Comparison of ENCODE assay signal across 1 cellular context in genomic region chr6:44257753-44258324, GRCh38.
TF ChIP-seq lines count a peak whose summit lies in the region.

No MANE protein-coding gene starts in this region.

TF ChIP-seq in K562, 482 proteins besides CTCF, POLR2A, EP300 and RAD21 (continued from another document and continues in another):
- no peak for TF ChIP-seq PBX2 (CRISPR knock-in tag; IDR thresholded peaks at IDR 0.05; ENCODE audit: low read depth)
- TF ChIP-seq PBX2 (tag; conservative IDR thresholded peaks at IDR 0.05; ENCODE audit: low read depth) = no peak
- 0 out of 2 replicates have a peak, but pooled peaks have one; percentile 66 for TF ChIP-seq ELF4 (CRISPR knock-in tag; IDR thresholded peaks at IDR 0.05)
- TF ChIP-seq PRMT5 (CRISPR knock-in tag; IDR thresholded peaks at IDR 0.05) = no peak
- TF ChIP-seq E2F6 (IDR thresholded peaks at IDR 0.05; ENCODE audit: borderline replicate concordance in 1 of 2, extremely low read depth in 1 of 2, insufficient read depth in 1 of 2, insufficient read length in 1 of 2, low read depth in 1 of 2, low read length in 1 of 2, poor library complexity in 1 of 2, severe bottlenecking in 1 of 2) = no peak
- no peak for TF ChIP-seq ZBTB8A (IDR thresholded peaks at IDR 0.05; ENCODE audit: partially characterized antibody)
- 0 out of 4 replicates have a peak, but pooled peaks of 1 of the 2 experiments have one; percentile 24 for TF ChIP-seq ARNT (IDR thresholded peaks at IDR 0.05)
- no peak for TF ChIP-seq NR2C2 (CRISPR knock-in tag; IDR thresholded peaks at IDR 0.05)
- TF ChIP-seq NR2C2 (tag; IDR thresholded peaks at IDR 0.05) = peak; percentile 87
- TF ChIP-seq ZNF263 (CRISPR knock-in tag; IDR thresholded peaks at IDR 0.05; ENCODE audit: borderline replicate concordance) = no peak
- TF ChIP-seq EHMT2 (IDR thresholded peaks at IDR 0.05) = no peak
- no peak for TF ChIP-seq GTF2F1 (IDR thresholded peaks at IDR 0.05; ENCODE audit: low read depth, low read length)
- no peak for TF ChIP-seq ZBTB9 (CRISPR knock-in tag; IDR thresholded peaks at IDR 0.05)
- TF ChIP-seq THRB (CRISPR knock-in tag; conservative IDR thresholded peaks at IDR 0.05) = peak; percentile 93
- no peak for TF ChIP-seq SMARCA4 (IDR thresholded peaks at IDR 0.05)
- TF ChIP-seq PHB (CRISPR knock-in tag; IDR thresholded peaks at IDR 0.05) = no peak
- TF ChIP-seq TBP (optimal IDR thresholded peaks at IDR 0.05; ENCODE audit: low read depth, low read length) = no peak
- TF ChIP-seq CTCFL (IDR thresholded peaks at IDR 0.05; ENCODE audit: borderline replicate concordance, insufficient read depth, low read depth, low read length, poor library complexity, severe bottlenecking) = no peak
- no peak for TF ChIP-seq RFX7 (CRISPR knock-in tag; IDR thresholded peaks at IDR 0.05)
- TF ChIP-seq CEBPB (tag; IDR thresholded peaks at IDR 0.05) = no peak
- TF ChIP-seq ZSCAN32 (CRISPR knock-in tag; IDR thresholded peaks at IDR 0.05) = no peak
- TF ChIP-seq SOX6 (IDR thresholded peaks at IDR 0.05) = no peak
- no peak for TF ChIP-seq MTA2 (IDR thresholded peaks at IDR 0.05; ENCODE audit: low read depth)
- peak in 1 of 2 experiments; percentile 48; a peak in 2 of 4 replicates for TF ChIP-seq TRIM24 (IDR thresholded peaks at IDR 0.05)
- TF ChIP-seq ELK3 (CRISPR knock-in tag; IDR thresholded peaks at IDR 0.05) = no peak
- no peak; the same call in 1 of the 2 replicates for TF ChIP-seq CTBP1 (IDR thresholded peaks at IDR 0.05; ENCODE audit: borderline replicate concordance)
- no peak for TF ChIP-seq GMEB1 (CRISPR knock-in tag; IDR thresholded peaks at IDR 0.05)
- TF ChIP-seq CBX3 (IDR thresholded peaks at IDR 0.05; ENCODE audit: borderline replicate concordance in 1 of 2, low read length in 2 of 2) = no peak
- no peak; the same call in 1 of the 2 replicates for TF ChIP-seq MBD2 (IDR thresholded peaks at IDR 0.05; ENCODE audit: borderline replicate concordance, low read depth)
- no peak for TF ChIP-seq HDAC6 (IDR thresholded peaks at IDR 0.05; ENCODE audit: low read depth, low read length)
- peak; percentile 60 for TF ChIP-seq HDAC2 (IDR thresholded peaks at IDR 0.05)
- TF ChIP-seq CGGBP1 (CRISPR knock-in tag; IDR thresholded peaks at IDR 0.05) = 0 out of 2 replicates have a peak, but pooled peaks have one; percentile 42
- no peak for TF ChIP-seq ZNF431 (CRISPR knock-in tag; IDR thresholded peaks at IDR 0.05)
- TF ChIP-seq NR2C1 (IDR thresholded peaks at IDR 0.05) = peak; percentile 51; the same call in 1 of the 2 replicates
- peak; percentile 80 for TF ChIP-seq NR2C1 (tag; IDR thresholded peaks at IDR 0.05)
- no peak for TF ChIP-seq RB1 (IDR thresholded peaks at IDR 0.05; ENCODE audit: low read depth)
- peak; percentile 73 for TF ChIP-seq POLR2B (IDR thresholded peaks at IDR 0.05; ENCODE audit: low read depth, partially characterized antibody)
- no peak for TF ChIP-seq SNIP1 (IDR thresholded peaks at IDR 0.05; ENCODE audit: low read depth)
- 0 out of 2 replicates have a peak, but pooled peaks have one; percentile 26 for TF ChIP-seq SPI1 (IDR thresholded peaks at IDR 0.05; ENCODE audit: borderline replicate concordance, low read depth, low read length)
- no peak for TF ChIP-seq HIVEP1 (CRISPR knock-in tag; IDR thresholded peaks at IDR 0.05)
- TF ChIP-seq ZBTB17 (CRISPR knock-in tag; IDR thresholded peaks at IDR 0.05) = no peak
- no peak for TF ChIP-seq SMAD3 (CRISPR knock-in tag; conservative IDR thresholded peaks at IDR 0.05)
- TF ChIP-seq ZNF324 (CRISPR knock-in tag; IDR thresholded peaks at IDR 0.05) = no peak
- TF ChIP-seq ZFPM2 (CRISPR knock-in tag; IDR thresholded peaks at IDR 0.05) = no peak
- no peak for TF ChIP-seq NFE2 (IDR thresholded peaks at IDR 0.05; ENCODE audit: low read depth)
- TF ChIP-seq KLF16 (IDR thresholded peaks at IDR 0.05) = no peak
- TF ChIP-seq ATF3 (IDR thresholded peaks at IDR 0.05) = peak; percentile 54; the same call in 1 of the 2 replicates
- 0 out of 2 replicates have a peak, but pooled peaks have one; percentile 43 for TF ChIP-seq ATF3 (CRISPR knock-in tag; conservative IDR thresholded peaks at IDR 0.05)
- no peak for TF ChIP-seq GABPB1 (CRISPR knock-in tag; IDR thresholded peaks at IDR 0.05)
- TF ChIP-seq CBX1 (IDR thresholded peaks at IDR 0.05; ENCODE audit: low read depth) = no peak
- TF ChIP-seq U2AF2 (optimal IDR thresholded peaks at IDR 0.05; ENCODE audit: low read depth, low read length) = no peak
- TF ChIP-seq MECOM (CRISPR knock-in tag; IDR thresholded peaks at IDR 0.05) = no peak
- no peak for TF ChIP-seq HINFP (tag; conservative IDR thresholded peaks at IDR 0.05; ENCODE audit: low read depth)
- TF ChIP-seq ZNF274 (IDR thresholded peaks at IDR 0.05; ENCODE audit: borderline replicate concordance, low read depth, low read length) = no peak
- TF ChIP-seq HNRNPL (IDR thresholded peaks at IDR 0.05; ENCODE audit: low read depth, low read length) = no peak
- TF ChIP-seq PHB2 (IDR thresholded peaks at IDR 0.05; ENCODE audit: low read depth) = no peak
- peak; percentile 39; the same call in 1 of the 2 replicates for TF ChIP-seq HBP1 (CRISPR knock-in tag; IDR thresholded peaks at IDR 0.05)
- no peak for TF ChIP-seq RFX5 (IDR thresholded peaks at IDR 0.05; ENCODE audit: low read depth, low read length)
- no peak for TF ChIP-seq CREBBP (IDR thresholded peaks at IDR 0.05; ENCODE audit: low read depth, low read length)
- no peak for TF ChIP-seq BRF1 (IDR thresholded peaks at IDR 0.05; ENCODE audit: borderline replicate concordance, extremely low read depth, insufficient read length)
- TF ChIP-seq CBX8 (IDR thresholded peaks at IDR 0.05; ENCODE audit: borderline replicate concordance, extremely low read depth, low read depth, low read length, poor library complexity, severe bottlenecking) = no peak
